Comparison of ENCODE assay signal across 25 cellular contexts in genomic region chr5:147510885-147511284, GRCh38. TPM values are rescaled to one million over a fixed set of nuclear protein-coding genes. Genes with fewer than 3 reads are reported as not detected.
DNase-seq lines count a peak whose midpoint lies in the region; ATAC-seq and TF ChIP-seq lines count a peak whose summit lies in the region.
"Had no signal": no experiment of that assay in that cellular context is flagged by ENCODE, and none has a peak within 500 bp of the region (broad histone marks: within the 10 kb centered on the region; RNA-seq: fewer than 3 reads in every experiment).

No MANE protein-coding gene starts in this region.

- H3K4me3 ChIP-seq in HEK293 (ENCODE audit: low read depth, low read length) (no peak overlapping the region), SJCRH30 (no peak overlapping the region)

- peak; percentile 4 for DNase-seq in COLO668 (lab: John Stamatoyannopoulos, UW; ENCODE audit: unreplicated experiment)
- DNase-seq in WTC11 (ENCODE audit: low spot score) = no peak
- no peak for DNase-seq in Right ventricle myocardium inferior (ENCODE audit: missing footprints)
- no peak for DNase-seq in SJCRH30
- DNase-seq: activated B cell treated with CpG ODN at 0.5 μM for 24 hours; activated CD4-positive, alpha-beta T cell treated with anti-CD3 and anti-CD28 coated beads, Interleukin-2, amount 50 U/mL, for 4 hours; activated CD8-positive, alpha-beta memory T cell treated with anti-CD3 and anti-CD28 coated beads, Interleukin-2, amount 50 U/mL, for 48 hours; aorta; GOT3; heart right ventricle; Karpas-422; mammary epithelial cell; NCI-H187; NCI-H226; spleen; stimulated activated CD4-positive, alpha-beta T cell treated with anti-CD3 and anti-CD28 coated beads, Interleukin-4, amount 100 ng/mL, for 24 hours; stimulated activated naive B cell treated with anti-CD40 and anti-IgM and Interleukin-4, amounts not matched to agents 10 μg/mL and 1 μg/mL and 100 μg/mL, for 72 hours; T-helper 9 cell had no signal

- ATAC-seq in WTC11 (no peak), Right ventricle myocardium inferior (no peak), HG02642 (IDR thresholded peaks at IDR 0.05; ENCODE audit: poor library complexity, unreplicated experiment) (no peak)
- ATAC-seq: activated naive CD4-positive, alpha-beta T cell treated with anti-CD3 and anti-CD28 coated beads, Interleukin-2, amount 50 U/mL, for 72 hours; heart right ventricle; stimulated activated naive B cell treated with anti-CD40 and anti-IgM and Interleukin-4, amounts not matched to agents 10 μg/mL and 1 μg/mL and 100 μg/mL, for 72 hours had no signal

- intact Hi-C loops in Right ventricle myocardium inferior (cut with DNase I) = no loop called here

- H3K36me3 ChIP-seq in HEK293 (ENCODE audit: control insufficient read depth in 2 of 2, insufficient read depth in 1 of 2, low read length in 2 of 2) = no peaks in the 10 kb centered on the region
- H3K36me3 ChIP-seq in SJCRH30 = no peaks in the 10 kb centered on the region
- H3K36me3 ChIP-seq: BLaER1 treated with 17β-estradiol and CSF1 and Interleukin-3, amounts not matched to agents 10 nM and 100 nM; heart right ventricle; right atrium auricular region; spleen had no signal

- H3K4me1 Mint-ChIP-seq in WTC11 (peaks cover 30% of the 10 kb centered on the region), nephron (peaks cover 24% of the 10 kb centered on the region)

- H3K36me3 Mint-ChIP-seq in WTC11 (peaks cover 6% of the 10 kb centered on the region), nephron (ENCODE audit: low read depth) (no peaks in the 10 kb centered on the region)

- H3K27me3 Mint-ChIP-seq in WTC11 (ENCODE audit: low read depth) (peaks cover 20% of the 10 kb centered on the region), nephron (ENCODE audit: low read depth) (peaks cover 41% of the 10 kb centered on the region)

- no peaks in the 10 kb centered on the region for H3K27me3 ChIP-seq in SJCRH30
- H3K27me3 ChIP-seq: right atrium auricular region had no signal

- H3K4me1 ChIP-seq in HEK293 (ENCODE audit: control insufficient read depth, insufficient read depth, low read length) (0 out of 2 replicates have a peak, but pooled peaks cover 4% of the 10 kb centered on the region), SJCRH30 (peaks cover 9% of the 10 kb centered on the region; the same call in 1 of the 2 replicates)

- H3K27ac Mint-ChIP-seq in WTC11 = no peak overlapping the region
- H3K27ac Mint-ChIP-seq in nephron = no peak overlapping the region
- H3K27ac Mint-ChIP-seq: activated B cell treated with CpG ODN at 0.5 μM for 24 hours; activated naive CD4-positive, alpha-beta T cell treated with anti-CD3 and anti-CD28 coated beads, Interleukin-2, amount 50 U/mL, for 72 hours; activated T-helper 2 cell treated with anti-CD3 and anti-CD28 coated beads, Interferon-gamma antibody, Interleukin-2, Interleukin-4, amounts not matched to agents 10 μg/mL and 5 μg/mL and 100 μg/mL, durations not matched to agents 14 hours and 24 hours and 36 hours; stimulated activated naive B cell treated with anti-CD40 and anti-IgM and Interleukin-4, amounts not matched to agents 10 μg/mL and 1 μg/mL and 100 μg/mL, for 72 hours had no signal

- no peaks in the 10 kb centered on the region for H3K9me3 ChIP-seq in HEK293 (ENCODE audit: control insufficient read depth, insufficient read depth, low read depth, low read length)
- H3K9me3 ChIP-seq in SJCRH30 (replicated peaks) = no peaks in the 10 kb centered on the region
- H3K9me3 ChIP-seq: heart right ventricle, right atrium auricular region, spleen had no signal

- H3K4me3 Mint-ChIP-seq in WTC11 (0 out of 2 replicates have a peak overlapping the region, but pooled peaks have one; percentile 0), nephron (peak overlapping the region; percentile 76 to 88 (median 87))
- H3K4me3 Mint-ChIP-seq: activated B cell treated with CpG ODN at 0.5 μM for 24 hours had no signal

- CTCF ChIA-PET in HEK293 (lab: Yijun Ruan, JAX) (interaction anchor here (0.6 to 1.2 kb wide), 2 partner anchors 37 to 48 kb away, joined by 3 to 7 read pairs; no protein-coding TSS in a partner anchor), WTC11 (lab: Charles Lee) (interaction anchor here (2.7 to 3.4 kb wide), 2 partner anchors 48 to 66 kb away, joined by 7 to 30 read pairs; no protein-coding TSS in a partner anchor)

- POLR2A ChIA-PET in HEK293 (lab: Yijun Ruan, JAX) (no interaction called here), WTC11 (lab: Charles Lee) (no interaction called here)

- no peak for TF ChIP-seq CTCF in HEK293 (tag by site-specific recombination; IDR thresholded peaks at IDR 0.05)
- no peak for TF ChIP-seq CTCF in WTC11 (IDR thresholded peaks at IDR 0.05)
- TF ChIP-seq CTCF in nephron (IDR thresholded peaks at IDR 0.05; ENCODE audit: unreplicated experiment in 3 of 3) = no peak

- peaks cover 9% of the 10 kb centered on the region for H3K9me3 Mint-ChIP-seq in WTC11
- no peaks in the 10 kb centered on the region for H3K9me3 Mint-ChIP-seq in nephron
- H3K9me3 Mint-ChIP-seq: activated T-helper 2 cell treated with anti-CD3 and anti-CD28 coated beads, Interferon-gamma antibody, Interleukin-2, Interleukin-4, amounts not matched to agents 10 μg/mL and 5 μg/mL and 100 μg/mL, durations not matched to agents 14 hours and 24 hours and 36 hours; stimulated activated naive B cell treated with anti-CD40 and anti-IgM and Interleukin-4, amounts not matched to agents 10 μg/mL and 1 μg/mL and 100 μg/mL, for 72 hours had no signal

- H3K27ac ChIP-seq in HEK293 (ENCODE audit: extremely low read depth, low read depth, low read length) (no peak overlapping the region), SJCRH30 (no peak overlapping the region)
- H3K27ac ChIP-seq: BLaER1 treated with 17β-estradiol and CSF1 and Interleukin-3, amounts not matched to agents 10 nM and 100 nM had no signal

TF ChIP-seq in HEK293, 187 proteins besides CTCF, POLR2A, EP300 and RAD21:
- no peak for TF ChIP-seq ZNF146 (tag by site-specific recombination; IDR thresholded peaks at IDR 0.05)
- peak; percentile 72 for TF ChIP-seq EGR2 (tag by site-specific recombination; IDR thresholded peaks at IDR 0.05; ENCODE audit: low read depth)
- TF ChIP-seq SCRT2 (tag by site-specific recombination; IDR thresholded peaks at IDR 0.05) = peak; percentile 27; the same call in 1 of the 2 replicates
- TF ChIP-seq ZFHX2 (tag by site-specific recombination; conservative IDR thresholded peaks at IDR 0.05) = peak; percentile 85
TF ChIP-seq in HEK293: peak in this region for 3.

TF ChIP-seq in WTC11, 78 proteins besides CTCF, POLR2A, EP300 and RAD21:
- TF ChIP-seq JUN (CRISPR knock-in tag; IDR thresholded peaks at IDR 0.05) (no peak), CBFB (CRISPR knock-in tag; IDR thresholded peaks at IDR 0.05; ENCODE audit: low read depth) (no peak), ZNF138 (CRISPR knock-in tag; conservative IDR thresholded peaks at IDR 0.05) (no peak), ELF4 (CRISPR knock-in tag; IDR thresholded peaks at IDR 0.05; ENCODE audit: low read depth) (no peak), ERG (CRISPR knock-in tag; IDR thresholded peaks at IDR 0.05) (no peak), MLX (CRISPR knock-in tag; IDR thresholded peaks at IDR 0.05) (no peak), USF1 (CRISPR knock-in tag; IDR thresholded peaks at IDR 0.05) (no peak), E2F5 (CRISPR knock-in tag; IDR thresholded peaks at IDR 0.05) (no peak), NFYB (CRISPR knock-in tag; conservative IDR thresholded peaks at IDR 0.05; ENCODE audit: low read depth) (no peak), PRRX2 (CRISPR knock-in tag; IDR thresholded peaks at IDR 0.05) (no peak), NR2C2 (CRISPR knock-in tag; IDR thresholded peaks at IDR 0.05) (no peak), ZMAT4 (CRISPR knock-in tag; IDR thresholded peaks at IDR 0.05) (no peak)

RNA-seq across cellular contexts. Expression of gene DPYSL3, which starts 1.0 kb away (rescaled TPM):
- 329 to 358 TPM (median 338 TPM) in 3 replicates for total RNA-seq in WTC11 (2021)
- 22.1 TPM for total RNA-seq in Right ventricle myocardium inferior
- total RNA-seq in SJCRH30 (2014; rRNA removed; shearing (Covaris generic)) = 42.2 and 42.7 TPM in 2 replicates
- total RNA-seq: activated B cell treated with CpG ODN at 0.5 μM for 24 hours had no signal
